ENCODE assay signal across 8 cellular contexts in the genomic region with DNA sequence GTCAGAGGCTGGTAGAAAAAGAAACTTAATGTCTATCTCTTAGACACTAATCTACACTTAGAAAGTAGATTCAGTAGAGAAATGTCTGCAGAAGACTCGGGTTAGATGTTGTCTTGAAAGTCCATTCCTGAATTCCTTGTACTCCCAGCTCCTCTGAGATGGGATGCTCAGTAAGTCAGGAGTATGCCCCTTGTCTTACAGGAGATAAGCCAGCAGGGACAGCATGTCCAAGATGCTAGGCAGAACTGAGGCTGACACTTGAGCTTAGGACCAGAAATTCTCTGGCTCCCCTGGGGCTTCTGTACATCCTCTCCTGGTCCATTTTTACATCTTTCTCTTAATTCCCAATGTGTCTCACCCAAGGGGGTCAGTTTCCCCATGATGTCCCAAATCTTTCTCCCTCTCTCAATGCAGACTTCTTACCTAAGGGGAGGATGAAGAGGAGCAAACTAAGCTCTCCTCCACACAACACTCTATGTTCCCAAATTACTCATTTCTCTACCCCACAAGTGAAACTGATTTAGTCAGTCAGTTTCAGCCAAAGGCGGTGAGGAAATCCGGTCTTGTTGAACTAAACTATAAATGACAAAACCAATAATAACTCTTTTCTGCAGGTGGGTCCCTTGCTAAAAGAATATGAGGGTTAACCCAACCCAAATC.
DNase-seq lines count a peak whose midpoint lies in the region; ATAC-seq and TF ChIP-seq lines count a peak whose summit lies in the region.

No MANE protein-coding gene starts in this region.

- no peak for TF ChIP-seq RAD21 in IMR-90 (IDR thresholded peaks at IDR 0.05; ENCODE audit: low read length)

- peak overlapping the region; percentile 95 for H3K27ac Mint-ChIP-seq in activated naive CD8-positive, alpha-beta T cell treated with anti-CD3 and anti-CD28 coated beads, Interleukin-2, amount 10 ng/mL, durations not matched to agents 7 days and 5 days

- TF ChIP-seq CTCF in IMR-90 (conservative IDR thresholded peaks at IDR 0.05; ENCODE audit: low read depth, low read length) (no peak), smooth muscle cell (IDR thresholded peaks at IDR 0.05; ENCODE audit: borderline replicate concordance, insufficient read depth, poor library complexity, severe bottlenecking) (no peak)

- no peaks in the 10 kb centered on the region for H3K9me3 Mint-ChIP-seq in activated naive CD8-positive, alpha-beta T cell treated with anti-CD3 and anti-CD28 coated beads, Interleukin-2, amount 10 ng/mL, durations not matched to agents 7 days and 5 days

- TF ChIP-seq POLR2A in IMR-90 (IDR thresholded peaks at IDR 0.05; ENCODE audit: low read depth, low read length) = peak; percentile 57; the same call in 1 of the 2 replicates

- peaks cover 47% of the 10 kb centered on the region for H4K20me1 ChIP-seq in IMR-90 (ENCODE audit: insufficient read depth, low read length)
- peaks cover 7% of the 10 kb centered on the region for H4K20me1 ChIP-seq in smooth muscle cell (ENCODE audit: low read depth)

- peak; percentile 73 for DNase-seq in ELR (ENCODE audit: low read depth)
- DNase-seq in IMR-90 = peak; percentile 49
- no peak for DNase-seq in activated naive CD8-positive, alpha-beta T cell treated with anti-CD3 and anti-CD28 coated beads, Interleukin-2, amount 10 ng/mL, durations not matched to agents 7 days and 5 days
- no peak for DNase-seq in smooth muscle cell (lab: John Stamatoyannopoulos, UW; ENCODE audit: unreplicated experiment)
- DNase-seq in GM19238 (ENCODE audit: insufficient read length, low spot score) = no peak
- no peak for DNase-seq in COR-L47 (lab: John Stamatoyannopoulos, UW)
- DNase-seq in NCI-H1092 (lab: John Stamatoyannopoulos, UW) = no peak

- peak overlapping the region; percentile 56 for H3K9ac ChIP-seq in IMR-90 (ENCODE audit: low read depth, low read length)
- H3K9ac ChIP-seq in smooth muscle cell (ENCODE audit: low read depth) = peak overlapping the region; percentile 51

- H2BK5ac ChIP-seq in IMR-90 (ENCODE audit: low read depth, low read length, poor library complexity, severe bottlenecking) = peak overlapping the region; percentile 92

- H3K4me3 ChIP-seq in IMR-90 (ENCODE audit: insufficient read depth, low read depth, low read length) (no peak overlapping the region), smooth muscle cell (no peak overlapping the region)

- H3K79me2 ChIP-seq in smooth muscle cell (ENCODE audit: low read depth) = peaks cover 51% of the 10 kb centered on the region

- H2AK5ac ChIP-seq in IMR-90 (ENCODE audit: low read depth, low read length) = peak overlapping the region; percentile 59

- H2AK9ac ChIP-seq in IMR-90 (replicated peaks; ENCODE audit: low read depth, low read length, poor library complexity) = no peak overlapping the region

- intact Hi-C loops in IMR-90 (cut with micrococcal nuclease) = no loop called here

- no peak overlapping the region for H2AFZ ChIP-seq in IMR-90 (replicated peaks; ENCODE audit: low read length, poor library complexity)
- H2AFZ ChIP-seq in smooth muscle cell (ENCODE audit: low read depth) = no peak overlapping the region

- H3F3A ChIP-seq in smooth muscle cell (ENCODE audit: low read depth) = peaks cover 7% of the 10 kb centered on the region

- H3K18ac ChIP-seq in IMR-90 (ENCODE audit: low read depth, low read length) = peak overlapping the region; percentile 71; the same call in 1 of the 2 replicates

- H3K14ac ChIP-seq in IMR-90 (replicated peaks; ENCODE audit: low read depth, low read length) = peak overlapping the region; percentile 85

- peak overlapping the region; percentile 72; the same call in 1 of the 2 replicates for H2BK20ac ChIP-seq in IMR-90 (ENCODE audit: low read depth, low read length)

- no peaks in the 10 kb centered on the region for H3K9me1 ChIP-seq in IMR-90 (ENCODE audit: insufficient read depth, low read length)

- H3K4me3 Mint-ChIP-seq in activated naive CD8-positive, alpha-beta T cell treated with anti-CD3 and anti-CD28 coated beads, Interleukin-2, amount 10 ng/mL, durations not matched to agents 7 days and 5 days = peak overlapping the region; percentile 88

- H3K56ac ChIP-seq in IMR-90 (ENCODE audit: extremely low read depth, insufficient read depth, low read length) = peak overlapping the region; percentile 46

- peak overlapping the region; percentile 76; the same call in 1 of the 2 replicates for H4K5ac ChIP-seq in IMR-90 (ENCODE audit: low read depth, low read length)

- no peaks in the 10 kb centered on the region for H3K9me3 ChIP-seq in IMR-90 (ENCODE audit: control insufficient read depth, insufficient read depth, low read length)
- no peaks in the 10 kb centered on the region for H3K9me3 ChIP-seq in smooth muscle cell (replicated peaks; ENCODE audit: low read depth)

- in situ Hi-C loops in IMR-90 (cut with MboI; ENCODE audit: low sequenced_read_pairs) = no loop called here

- peak overlapping the region; percentile 81 for H2BK120ac ChIP-seq in IMR-90 (ENCODE audit: low read depth, low read length)

- H3K36me3 ChIP-seq in IMR-90 (ENCODE audit: control insufficient read depth, insufficient read depth, low read length) (peaks cover 23% of the 10 kb centered on the region), smooth muscle cell (ENCODE audit: low read depth) (no peaks in the 10 kb centered on the region)

- H3K4me2 ChIP-seq in IMR-90 (ENCODE audit: low read depth, low read length) (peak overlapping the region; percentile 78), smooth muscle cell (peak overlapping the region; percentile 8)

- peaks cover 11% of the 10 kb centered on the region for H3K4me1 ChIP-seq in IMR-90 (ENCODE audit: control insufficient read depth, insufficient read depth, low read length)
- no peaks in the 10 kb centered on the region for H3K4me1 ChIP-seq in smooth muscle cell (ENCODE audit: low read depth)

- POLR2A ChIA-PET in IMR-90 (lab: Charles Lee; ENCODE audit: unreplicated experiment) = interaction anchor here (0.8 kb wide), 1 partner anchor 11 kb away, joined by 6 read pairs; no protein-coding TSS in a partner anchor
- POLR2A ChIA-PET in activated naive CD8-positive, alpha-beta T cell treated with anti-CD3 and anti-CD28 coated beads, Interleukin-2, amount 10 ng/mL, durations not matched to agents 7 days and 5 days (lab: Charles Lee) = interaction anchor here (0.8 to 4.1 kb wide), 4 partner anchors 8 to 91 kb away, joined by 3 to 60 read pairs (median 6); no protein-coding TSS in a partner anchor

- H3K27ac ChIP-seq in IMR-90 (ENCODE audit: insufficient read depth, low read length) (peak overlapping the region; percentile 94), smooth muscle cell (ENCODE audit: low read depth) (peak overlapping the region; percentile 88)

- CTCF ChIA-PET in IMR-90 (lab: Yijun Ruan, JAX) = interaction anchor here (0.5 to 1.4 kb wide), 3 partner anchors 11 to 689 kb away, joined by 3 to 7 read pairs (median 6); no protein-coding TSS in a partner anchor

- H3K4me1 Mint-ChIP-seq in activated naive CD8-positive, alpha-beta T cell treated with anti-CD3 and anti-CD28 coated beads, Interleukin-2, amount 10 ng/mL, durations not matched to agents 7 days and 5 days = peaks cover 61% of the 10 kb centered on the region

- ATAC-seq in GM21447 (IDR thresholded peaks at IDR 0.05; ENCODE audit: unreplicated experiment) = peak; percentile 69
- peak; percentile 34 for ATAC-seq in IMR-90 (ENCODE audit: low read depth)
- peak; percentile 68 for ATAC-seq in activated naive CD8-positive, alpha-beta T cell treated with anti-CD3 and anti-CD28 coated beads, Interleukin-2, amount 10 ng/mL, durations not matched to agents 7 days and 5 days (ENCODE audit: low read depth)

- H3K36me3 Mint-ChIP-seq in activated naive CD8-positive, alpha-beta T cell treated with anti-CD3 and anti-CD28 coated beads, Interleukin-2, amount 10 ng/mL, durations not matched to agents 7 days and 5 days = peaks cover 34% of the 10 kb centered on the region

- no peaks in the 10 kb centered on the region for H3K27me3 Mint-ChIP-seq in activated naive CD8-positive, alpha-beta T cell treated with anti-CD3 and anti-CD28 coated beads, Interleukin-2, amount 10 ng/mL, durations not matched to agents 7 days and 5 days

- H3K79me1 ChIP-seq in IMR-90 (ENCODE audit: low read depth in 1 of 2, low read length in 2 of 2) = no peaks in the 10 kb centered on the region; a peak in 3 of 4 replicates

- H3K23ac ChIP-seq in IMR-90 (ENCODE audit: low read depth, low read length) = peak overlapping the region; percentile 74

- H4K91ac ChIP-seq in IMR-90 (ENCODE audit: insufficient read depth, low read depth, low read length) = peak overlapping the region; percentile 76

- H3K27me3 ChIP-seq in IMR-90 (ENCODE audit: control insufficient read depth, insufficient read depth, low read length) (no peaks in the 10 kb centered on the region), smooth muscle cell (ENCODE audit: low read depth) (no peaks in the 10 kb centered on the region)

- BruUV-seq in IMR-90 (replicated peaks; lab: Mats Ljungman, UMichigan) = no TSS peak

- H3K4ac ChIP-seq in IMR-90 (ENCODE audit: low read depth, low read length) = peak overlapping the region; percentile 88

- dilution Hi-C loops in IMR-90 (cut with HindIII; ENCODE audit: low sequenced_read_pairs, unreplicated experiment) = no loop called here

- no CpG with 5 or more reads among the region's 3 CpGs for WGBS in IMR-90 (ENCODE audit: extremely low coverage in 2 of 2, insufficient read length in 1 of 2), 2 experiments
- WGBS in smooth muscle cell (ENCODE audit: low lambda C conversion rate) = 67% methylated on average over 3 of the region's 3 CpGs

- peak overlapping the region; percentile 40; the same call in 1 of the 3 replicates for H2BK15ac ChIP-seq in IMR-90 (ENCODE audit: low read depth, low read length)

- H4K8ac ChIP-seq in IMR-90 (ENCODE audit: low read depth in 2 of 2, low read length in 2 of 2) = peak overlapping the region; percentile 16 to 68; a peak in 3 of 4 replicates

TF ChIP-seq in IMR-90, 13 proteins besides CTCF, POLR2A, EP300 and RAD21 (continues in another document):
- TF ChIP-seq RCOR1 (IDR thresholded peaks at IDR 0.05; ENCODE audit: insufficient replicate concordance, low read length) = no peak
- no peak for TF ChIP-seq NFE2L2 (IDR thresholded peaks at IDR 0.05; ENCODE audit: low read depth, low read length)
- TF ChIP-seq MAZ (IDR thresholded peaks at IDR 0.05; ENCODE audit: borderline replicate concordance, low read depth, low read length) = no peak
- TF ChIP-seq, protein P1, sequence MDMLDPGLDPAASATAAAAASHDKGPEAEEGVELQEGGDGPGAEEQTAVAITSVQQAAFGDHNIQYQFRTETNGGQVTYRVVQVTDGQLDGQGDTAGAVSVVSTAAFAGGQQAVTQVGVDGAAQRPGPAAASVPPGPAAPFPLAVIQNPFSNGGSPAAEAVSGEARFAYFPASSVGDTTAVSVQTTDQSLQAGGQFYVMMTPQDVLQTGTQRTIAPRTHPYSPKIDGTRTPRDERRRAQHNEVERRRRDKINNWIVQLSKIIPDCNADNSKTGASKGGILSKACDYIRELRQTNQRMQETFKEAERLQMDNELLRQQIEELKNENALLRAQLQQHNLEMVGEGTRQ (IDR thresholded peaks at IDR 0.05; ENCODE audit: low read depth, low read length) = no peak
- TF ChIP-seq MAFK (IDR thresholded peaks at IDR 0.05; ENCODE audit: low read depth, low read length) = no peak
- TF ChIP-seq FOS (IDR thresholded peaks at IDR 0.05; ENCODE audit: low read depth, low read length) = no peak
- TF ChIP-seq SMC3 (IDR thresholded peaks at IDR 0.05; ENCODE audit: low read depth, low read length) = no peak

Comparison
In these comparisons a context has a peak if more than half of its experiments do, and no peak if none do; other contexts are left out.
1. DNase-seq: peak in ELR (single experiment) and IMR-90 (single experiment); none in activated naive CD8-positive, alpha-beta T cell treated with anti-CD3 and anti-CD28 coated beads, Interleukin-2, amount 10 ng/mL, durations not matched to agents 7 days and 5 days (single experiment), smooth muscle cell (single experiment), GM19238 (single experiment), COR-L47 (single experiment) and NCI-H1092 (single experiment).
2. Peak in every context shown above with its lines, with median percentiles within 50 percentile points of each other: ATAC-seq.